Comparison of ENCODE assay signal across 1 cellular context in genomic region chr11:124611016-124611571, GRCh38.
TF ChIP-seq lines count a peak whose summit lies in the region.

Gene PANX3 (plus strand): TSS chr11:124611428. CDS start chr11:124611557, 129 bp downstream.

TF ChIP-seq in IMR-90, 13 proteins besides CTCF, POLR2A, EP300 and RAD21:
- no peak for TF ChIP-seq MAZ (IDR thresholded peaks at IDR 0.05; ENCODE audit: borderline replicate concordance, low read depth, low read length)
- no peak for TF ChIP-seq RCOR1 (IDR thresholded peaks at IDR 0.05; ENCODE audit: insufficient replicate concordance, low read length)
- no peak for TF ChIP-seq NFE2L2 (IDR thresholded peaks at IDR 0.05; ENCODE audit: low read depth, low read length)
TF ChIP-seq in IMR-90: peak in this region for 0.
